Comparison of ENCODE assay signal across 8 cellular contexts in the genomic region with DNA sequence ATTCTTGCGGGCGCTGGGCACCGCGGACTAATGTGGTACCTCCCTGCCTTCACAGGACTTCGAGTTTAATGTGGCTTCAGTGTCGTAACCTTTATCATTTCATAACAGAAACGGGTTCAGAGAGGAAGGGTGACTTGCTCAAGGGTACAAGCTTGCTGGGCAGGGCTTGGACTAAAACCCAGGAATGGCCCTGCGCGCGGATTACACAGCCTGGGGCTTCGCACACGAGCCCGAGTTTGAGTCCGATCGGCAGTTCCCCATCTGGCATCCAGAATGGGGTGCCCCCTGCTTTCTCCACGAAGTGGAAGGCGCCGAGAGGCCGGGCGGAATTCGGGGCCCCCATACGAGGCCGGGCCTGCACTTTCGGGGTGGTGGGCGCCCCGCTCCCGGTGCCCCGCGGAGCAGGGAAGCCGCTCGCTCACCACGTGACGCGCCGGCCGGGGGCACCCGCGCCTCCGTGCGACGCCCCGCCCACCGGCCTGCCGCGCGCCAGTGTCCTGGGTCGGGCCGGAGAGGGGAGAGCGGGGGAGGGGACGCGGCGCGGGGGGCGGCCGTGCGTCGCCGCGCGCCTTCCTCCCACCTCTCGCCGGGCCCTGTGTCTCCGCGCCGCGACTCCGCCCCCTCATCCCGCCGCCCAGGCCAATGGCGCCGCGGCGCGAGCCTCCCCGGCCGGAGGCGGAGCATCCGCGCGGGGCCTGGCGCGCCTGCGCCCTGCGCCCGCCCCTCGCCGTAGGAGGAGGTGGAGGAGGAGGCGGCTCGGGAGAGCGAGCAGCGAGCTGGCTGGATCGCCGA.
A peak's percentile ranks its signal among the peaks of the same experiment; 100 is the strongest.
DNase-seq lines count a peak whose midpoint lies in the region; ATAC-seq and TF ChIP-seq lines count a peak whose summit lies in the region.

A gene with protein sequence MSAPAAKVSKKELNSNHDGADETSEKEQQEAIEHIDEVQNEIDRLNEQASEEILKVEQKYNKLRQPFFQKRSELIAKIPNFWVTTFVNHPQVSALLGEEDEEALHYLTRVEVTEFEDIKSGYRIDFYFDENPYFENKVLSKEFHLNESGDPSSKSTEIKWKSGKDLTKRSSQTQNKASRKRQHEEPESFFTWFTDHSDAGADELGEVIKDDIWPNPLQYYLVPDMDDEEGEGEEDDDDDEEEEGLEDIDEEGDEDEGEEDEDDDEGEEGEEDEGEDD (plus strand): TSS at position 722 of the 792 bp plus-strand sequence. CDS start 361 bp downstream, outside the sequence.

- in situ Hi-C loops in T47D (cut with HindIII; ENCODE audit: low pct_unique_long_range_greater_than_20kb, low sequenced_read_pairs): no loop called here

- DNase-seq in NCI-H2171 treated with DMSO at 0.1 percent for 48 hours (lab: John Stamatoyannopoulos, UW): peak; percentile 95
- peak; percentile 98 to 100 for DNase-seq in T47D (ENCODE audit: low read depth in 1 of 2, low spot score in 1 of 2)

- no peaks in the 10 kb centered on the region for H3K9me3 ChIP-seq in iPS-18c (ENCODE audit: control insufficient read depth, insufficient read depth, low read length)

- TF ChIP-seq CTCF in 22Rv1 (IDR thresholded peaks at IDR 0.05): no peak
- TF ChIP-seq CTCF in VCaP (conservative IDR thresholded peaks at IDR 0.05): no peak

- H3K27ac ChIP-seq in 22Rv1 (peak within 1 kb of the TSS; percentile 93), VCaP (peak within 1 kb of the TSS; percentile 97), skin epidermis (peak within 1 kb of the TSS; percentile 88 to 98 (median 95))

- peak; percentile 46 for ATAC-seq in GM18858 (IDR thresholded peaks at IDR 0.05; ENCODE audit: unreplicated experiment)
- peak; percentile 60 for ATAC-seq in HG03103 (IDR thresholded peaks at IDR 0.05; ENCODE audit: low read depth, unreplicated experiment)

- H3K4me3 ChIP-seq in iPS-18c (ENCODE audit: insufficient read depth, low read depth, low read length) (peak within 1 kb of the TSS; percentile 64), skin epidermis (peak within 1 kb of the TSS; percentile 66 to 87 (median 82))

Comparison
In these comparisons a context has a peak if more than half of its experiments do, and no peak if none do; other contexts are left out.
1. Peak in every context shown above with its lines: DNase-seq, ATAC-seq, H3K4me3 ChIP-seq and H3K27ac ChIP-seq.